20 cellular contexts compared by ENCODE assay signal in genomic region chr2:120472891-120473309, GRCh38.
A peak's percentile ranks its signal among the peaks of the same experiment; 100 is the strongest.
DNase-seq lines count a peak whose midpoint lies in the region; ATAC-seq and TF ChIP-seq lines count a peak whose summit lies in the region.
"Had no signal": no experiment of that assay in that cellular context is flagged by ENCODE, and none has a peak within 500 bp of the region (broad histone marks: within the 10 kb centered on the region; RNA-seq: fewer than 3 reads in every experiment).

No MANE protein-coding gene starts in this region.

- no peak overlapping the region for H3K27ac Mint-ChIP-seq in activated T-helper 2 cell treated with anti-CD3 and anti-CD28 coated beads, Interferon-gamma antibody, Interleukin-2, Interleukin-4, amounts not matched to agents 10 μg/mL and 5 μg/mL and 100 μg/mL, durations not matched to agents 14 hours and 24 hours and 36 hours
- H3K27ac Mint-ChIP-seq in WTC11: no peak overlapping the region
- H3K27ac Mint-ChIP-seq: activated naive CD4-positive, alpha-beta T cell treated with anti-CD3 and anti-CD28 coated beads, Interleukin-2, amount 10 ng/mL, durations not matched to agents 7 days and 5 days; IgD-negative memory B cell; mesothelial cell of epicardium; nephron progenitor cell; stimulated activated naive CD8-positive, alpha-beta T cell treated with anti-CD3 and anti-CD28 coated beads, Interleukin-15, Interleukin-2, amounts not matched to agents 100 ng/mL and 50 ng/mL, for 24 hours had no signal

- intact Hi-C loops in sigmoid colon (cut with DNase I): no loop called here
- intact Hi-C loops in activated T-helper 2 cell treated with anti-CD3 and anti-CD28 coated beads, Interferon-gamma antibody, Interleukin-2, Interleukin-4, amounts not matched to agents 10 μg/mL and 5 μg/mL and 100 μg/mL, durations not matched to agents 14 hours and 24 hours and 36 hours (cut with micrococcal nuclease): no loop called here

- no peak for TF ChIP-seq EP300 in sigmoid colon (IDR thresholded peaks at IDR 0.05)

- peaks cover 0 to 6% (median under 1%) of the 10 kb centered on the region in 4 donors for H3K9me3 ChIP-seq in sigmoid colon

- H3K27ac ChIP-seq in sigmoid colon: no peak overlapping the region

- CTCF ChIA-PET in WTC11 (lab: Charles Lee): interaction anchor here (0.6 kb wide), 1 partner anchor 212 kb away, joined by 3 read pairs; no protein-coding TSS in a partner anchor

- 82 to 88% methylated on average over 12 of the region's 12 CpGs for whole genome bisulfite sequencing in sigmoid colon, 2 donors

- no peaks in the 10 kb centered on the region for H3K36me3 ChIP-seq in sigmoid colon

- TF ChIP-seq POLR2A in sigmoid colon (IDR thresholded peaks at IDR 0.05): no peak

- DNase-seq in HPDE6-E6E7 (ENCODE audit: extremely low spot score) (peak; percentile 42), amniotic epithelial cell (ENCODE audit: low read depth) (peak; percentile 41), fibroblast of villous mesenchyme (ENCODE audit: low read depth) (peak; percentile 8), sigmoid colon (peak; percentile 21), superior temporal gyrus (ENCODE audit: extremely low spot score) (no peak), WTC11 (ENCODE audit: low spot score) (no peak)
- no peak for DNase-seq in activated T-helper 2 cell treated with anti-CD3 and anti-CD28 coated beads, Interferon-gamma antibody, Interleukin-2, Interleukin-4, amounts not matched to agents 10 μg/mL and 5 μg/mL and 100 μg/mL, durations not matched to agents 14 hours and 24 hours and 36 hours (ENCODE audit: low spot score)
- DNase-seq: activated CD4-positive, alpha-beta T cell treated with anti-CD3 and anti-CD28 coated beads, Interleukin-2, amount 50 U/mL, for 4 hours; activated naive CD4-positive, alpha-beta T cell treated with anti-CD3 and anti-CD28 coated beads, Interleukin-2, amount 10 ng/mL, durations not matched to agents 7 days and 5 days; activated T-cell treated with anti-CD3 and anti-CD28 coated beads for 4 hours; EL; erythroblast; head of caudate nucleus; NCI-H2107; NCI-H69; nephron progenitor cell had no signal

- H3K4me1 ChIP-seq in sigmoid colon: peaks cover 0 to 17% (median 9%) of the 10 kb centered on the region in 4 donors

- no peaks in the 10 kb centered on the region for H3K27me3 Mint-ChIP-seq in activated T-helper 2 cell treated with anti-CD3 and anti-CD28 coated beads, Interferon-gamma antibody, Interleukin-2, Interleukin-4, amounts not matched to agents 10 μg/mL and 5 μg/mL and 100 μg/mL, durations not matched to agents 14 hours and 24 hours and 36 hours (ENCODE audit: low read depth)
- H3K27me3 Mint-ChIP-seq in WTC11 (ENCODE audit: low read depth): peaks cover 94% of the 10 kb centered on the region
- H3K27me3 Mint-ChIP-seq: IgD-negative memory B cell; stimulated activated naive CD8-positive, alpha-beta T cell treated with anti-CD3 and anti-CD28 coated beads, Interleukin-15, Interleukin-2, amounts not matched to agents 100 ng/mL and 50 ng/mL, for 24 hours had no signal

- H3K4me1 Mint-ChIP-seq in activated T-helper 2 cell treated with anti-CD3 and anti-CD28 coated beads, Interferon-gamma antibody, Interleukin-2, Interleukin-4, amounts not matched to agents 10 μg/mL and 5 μg/mL and 100 μg/mL, durations not matched to agents 14 hours and 24 hours and 36 hours (ENCODE audit: low read depth): no peaks in the 10 kb centered on the region
- H3K4me1 Mint-ChIP-seq in WTC11: no peaks in the 10 kb centered on the region
- H3K4me1 Mint-ChIP-seq: activated naive CD4-positive, alpha-beta T cell treated with anti-CD3 and anti-CD28 coated beads, Interleukin-2, amount 10 ng/mL, durations not matched to agents 7 days and 5 days; IgD-negative memory B cell; nephron progenitor cell had no signal

- no peak for ATAC-seq in HG03196 (IDR thresholded peaks at IDR 0.05; ENCODE audit: unreplicated experiment)
- ATAC-seq in WTC11: no peak

- no peaks in the 10 kb centered on the region for H3K27me3 ChIP-seq in sigmoid colon

- no peak overlapping the region for H3K4me3 ChIP-seq in fibroblast of villous mesenchyme (ENCODE audit: low read depth, low read length)
- no peak overlapping the region for H3K4me3 ChIP-seq in sigmoid colon

- POLR2A ChIA-PET in WTC11 (lab: Charles Lee): no interaction called here

- no peaks in the 10 kb centered on the region for H3K36me3 Mint-ChIP-seq in activated T-helper 2 cell treated with anti-CD3 and anti-CD28 coated beads, Interferon-gamma antibody, Interleukin-2, Interleukin-4, amounts not matched to agents 10 μg/mL and 5 μg/mL and 100 μg/mL, durations not matched to agents 14 hours and 24 hours and 36 hours (ENCODE audit: low read depth)
- no peaks in the 10 kb centered on the region for H3K36me3 Mint-ChIP-seq in WTC11
- H3K36me3 Mint-ChIP-seq: activated naive CD4-positive, alpha-beta T cell treated with anti-CD3 and anti-CD28 coated beads, Interleukin-2, amount 10 ng/mL, durations not matched to agents 7 days and 5 days; IgD-negative memory B cell; mesothelial cell of epicardium had no signal

- TF ChIP-seq CTCF in fibroblast of villous mesenchyme (IDR thresholded peaks at IDR 0.05; ENCODE audit: insufficient read depth, low read depth, low read length): no peak
- no peak for TF ChIP-seq CTCF in sigmoid colon (IDR thresholded peaks at IDR 0.05)
- TF ChIP-seq CTCF in WTC11 (IDR thresholded peaks at IDR 0.05): no peak

- no peaks in the 10 kb centered on the region for H3K9me3 Mint-ChIP-seq in activated T-helper 2 cell treated with anti-CD3 and anti-CD28 coated beads, Interferon-gamma antibody, Interleukin-2, Interleukin-4, amounts not matched to agents 10 μg/mL and 5 μg/mL and 100 μg/mL, durations not matched to agents 14 hours and 24 hours and 36 hours
- H3K9me3 Mint-ChIP-seq in WTC11: 0 out of 2 replicates have a peak, but pooled peaks cover 3% of the 10 kb centered on the region
- H3K9me3 Mint-ChIP-seq: activated naive CD4-positive, alpha-beta T cell treated with anti-CD3 and anti-CD28 coated beads, Interleukin-2, amount 10 ng/mL, durations not matched to agents 7 days and 5 days; stimulated activated naive CD8-positive, alpha-beta T cell treated with anti-CD3 and anti-CD28 coated beads, Interleukin-15, Interleukin-2, amounts not matched to agents 100 ng/mL and 50 ng/mL, for 24 hours had no signal

- H3K4me3 Mint-ChIP-seq in activated T-helper 2 cell treated with anti-CD3 and anti-CD28 coated beads, Interferon-gamma antibody, Interleukin-2, Interleukin-4, amounts not matched to agents 10 μg/mL and 5 μg/mL and 100 μg/mL, durations not matched to agents 14 hours and 24 hours and 36 hours (ENCODE audit: low read depth): no peak overlapping the region
- H3K4me3 Mint-ChIP-seq in WTC11: no peak overlapping the region
- H3K4me3 Mint-ChIP-seq: activated naive CD4-positive, alpha-beta T cell treated with anti-CD3 and anti-CD28 coated beads, Interleukin-2, amount 10 ng/mL, durations not matched to agents 7 days and 5 days; IgD-negative memory B cell; mesothelial cell of epicardium; nephron progenitor cell; stimulated activated naive CD8-positive, alpha-beta T cell treated with anti-CD3 and anti-CD28 coated beads, Interleukin-15, Interleukin-2, amounts not matched to agents 100 ng/mL and 50 ng/mL, for 24 hours had no signal

TF ChIP-seq in WTC11, 78 proteins besides CTCF, POLR2A, EP300 and RAD21:
- TF ChIP-seq, protein P1, sequence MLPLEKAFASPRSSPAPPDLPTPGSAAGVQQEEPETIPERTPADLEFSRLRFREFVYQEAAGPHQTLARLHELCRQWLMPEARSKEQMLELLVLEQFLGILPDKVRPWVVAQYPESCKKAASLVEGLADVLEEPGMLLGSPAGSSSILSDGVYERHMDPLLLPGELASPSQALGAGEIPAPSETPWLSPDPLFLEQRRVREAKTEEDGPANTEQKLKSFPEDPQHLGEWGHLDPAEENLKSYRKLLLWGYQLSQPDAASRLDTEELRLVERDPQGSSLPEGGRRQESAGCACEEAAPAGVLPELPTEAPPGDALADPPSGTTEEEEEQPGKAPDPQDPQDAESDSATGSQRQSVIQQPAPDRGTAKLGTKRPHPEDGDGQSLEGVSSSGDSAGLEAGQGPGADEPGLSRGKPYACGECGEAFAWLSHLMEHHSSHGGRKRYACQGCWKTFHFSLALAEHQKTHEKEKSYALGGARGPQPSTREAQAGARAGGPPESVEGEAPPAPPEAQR (CRISPR knock-in tag; IDR thresholded peaks at IDR 0.05): no peak
TF ChIP-seq in WTC11: peak in this region for 0.

Comparison
In these comparisons a context has a peak if more than half of its experiments do, and no peak if none do; other contexts are left out.
1. DNase-seq: peak in HPDE6-E6E7 (single experiment), amniotic epithelial cell (single experiment), fibroblast of villous mesenchyme (single experiment) and sigmoid colon (single experiment); none in superior temporal gyrus (single experiment), activated T-helper 2 cell treated with anti-CD3 and anti-CD28 coated beads, Interferon-gamma antibody, Interleukin-2, Interleukin-4, amounts not matched to agents 10 μg/mL and 5 μg/mL and 100 μg/mL, durations not matched to agents 14 hours and 24 hours and 36 hours (single experiment) and WTC11 (single experiment).